ENCODE assay signal across 15 cellular contexts in the genomic region with DNA sequence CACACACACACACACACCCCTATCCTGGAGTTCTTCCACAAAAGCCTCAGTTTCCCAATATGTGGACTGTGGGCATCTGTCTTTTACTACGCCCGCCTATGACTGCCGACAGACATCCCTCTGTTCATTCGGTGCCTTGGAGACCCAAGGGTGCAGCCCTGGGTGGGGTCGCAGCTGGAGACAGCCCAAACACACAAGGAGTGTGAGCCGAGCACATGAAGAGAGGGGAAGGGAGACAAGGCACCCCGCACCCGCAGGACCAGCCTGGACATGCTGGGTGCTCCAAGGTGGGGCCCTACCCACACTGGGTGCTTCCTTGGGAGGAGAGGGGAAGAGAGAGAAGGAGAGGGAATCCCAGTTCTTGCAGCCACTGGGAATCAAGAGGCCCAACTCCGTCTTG. TPM values are rescaled to one million over a fixed set of nuclear protein-coding genes. Genes with fewer than 3 reads are reported as not detected.
DNase-seq lines count a peak whose midpoint lies in the region; ATAC-seq, FAIRE-seq and TF ChIP-seq lines count a peak whose summit lies in the region.
"Had no signal": no experiment of that assay in that cellular context is flagged by ENCODE, and none has a peak within 500 bp of the region (broad histone marks: within the 10 kb centered on the region; RNA-seq: fewer than 3 reads in every experiment).

No MANE protein-coding gene starts in this region.

- H2AFZ ChIP-seq in K562 (ENCODE audit: low read depth, low read length), result peak overlapping the region; percentile 85

- H3K79me2 ChIP-seq in K562 (ENCODE audit: control insufficient read depth, insufficient read depth, low read length), result peaks cover 12% of the 10 kb centered on the region

- peak overlapping the region; percentile 65 for H3K4me3 Mint-ChIP-seq in CD4-positive, alpha-beta T cell
- H3K4me3 Mint-ChIP-seq in naive thymus-derived CD8-positive, alpha-beta T cell, result peak overlapping the region; percentile 24 to 99 (median 96)

- no peaks in the 10 kb centered on the region for H3K27me3 ChIP-seq in CD4-positive, alpha-beta T cell (ENCODE audit: control insufficient read depth, insufficient read depth, low read length)
- H3K27me3 ChIP-seq in K562 (ENCODE audit: control insufficient read depth in 2 of 2, insufficient read depth in 2 of 2, low read length in 2 of 2) (no peaks in the 10 kb centered on the region; a peak in 1 of 5 replicates), pancreas (no peaks in the 10 kb centered on the region)
- H3K27me3 ChIP-seq: left lung had no signal

- H3K9me1 ChIP-seq in K562 (ENCODE audit: control insufficient read depth, insufficient read depth, low read length), result no peaks in the 10 kb centered on the region

- H3K27ac ChIP-seq in CD4-positive, alpha-beta T cell (ENCODE audit: low read depth, low read length), result no peak overlapping the region
- no peak overlapping the region for H3K27ac ChIP-seq in HEK293 (ENCODE audit: extremely low read depth, low read depth, low read length)
- no peak overlapping the region for H3K27ac ChIP-seq in K562 (ENCODE audit: extremely low read depth, low read depth, low read length)
- H3K27ac ChIP-seq in pancreas, result no peak overlapping the region

- no peak overlapping the region for H3K4me3 ChIP-seq in HEK293 (ENCODE audit: low read depth, low read length)
- no peak overlapping the region for H3K4me3 ChIP-seq in K562
- no peak overlapping the region for H3K4me3 ChIP-seq in pancreas

- 83% methylated on average over 9 of the region's 9 CpGs for WGBS in K562 (ENCODE audit: insufficient coverage, low coverage, missing lambda C conversion rate)
- WGBS in pancreas, 2 donors, result 78% methylated on average over 9 of the region's 9 CpGs

- FAIRE-seq in K562 (lab: Jason Lieb, UNC) (no peak), pancreas (lab: Jason Lieb, UNC) (no peak)
- FAIRE-seq: colon had no signal

- H3K36me3 Mint-ChIP-seq in CD4-positive, alpha-beta T cell (ENCODE audit: low read depth), result peaks cover 19% of the 10 kb centered on the region
- H3K36me3 Mint-ChIP-seq in naive thymus-derived CD8-positive, alpha-beta T cell, result peaks cover 0 to 12% (median 0%) of the 10 kb centered on the region in 3 donors

- H3K4me1 ChIP-seq in HEK293 (ENCODE audit: control insufficient read depth, insufficient read depth, low read length), result peaks cover 32% of the 10 kb centered on the region
- H3K4me1 ChIP-seq in K562 (replicated peaks in 1 of 2; ENCODE audit: control insufficient read depth in 2 of 2, insufficient read depth in 2 of 2, low read length in 2 of 2), result peaks cover 10 to 28% of the 10 kb centered on the region in 2 experiments; a peak in 4 of 5 replicates
- H3K4me1 ChIP-seq in pancreas, result peaks cover 0 to 7% (median 7%) of the 10 kb centered on the region in 3 donors

- no peaks in the 10 kb centered on the region for H3K9me3 ChIP-seq in CD4-positive, alpha-beta T cell (ENCODE audit: control insufficient read depth, low read length)
- no peaks in the 10 kb centered on the region for H3K9me3 ChIP-seq in HEK293 (ENCODE audit: control insufficient read depth, insufficient read depth, low read depth, low read length)
- no peaks in the 10 kb centered on the region for H3K9me3 ChIP-seq in K562 (replicated peaks; ENCODE audit: control insufficient read depth, insufficient read depth, low read depth, low read length)
- no peaks in the 10 kb centered on the region for H3K9me3 ChIP-seq in pancreas
- H3K9me3 ChIP-seq: left lung, psoas muscle had no signal

- H3K27ac Mint-ChIP-seq in CD4-positive, alpha-beta T cell, result peak overlapping the region; percentile 96
- H3K27ac Mint-ChIP-seq in naive thymus-derived CD8-positive, alpha-beta T cell, result peak overlapping the region in 9 of 10 donors; percentile 87 to 100 (median 99)

- intact Hi-C loops in CD4-positive, alpha-beta T cell (cut with DNase I, micrococcal nuclease), result no loop called here
- intact Hi-C loops in K562 (cut with micrococcal nuclease), result no loop called here
- intact Hi-C loops in pancreas (cut with DNase I), result no loop called here

- TF ChIP-seq CTCF in CD4-positive, alpha-beta T cell (IDR thresholded peaks at IDR 0.05), result no peak
- TF ChIP-seq CTCF in HEK293 (tag by site-specific recombination; IDR thresholded peaks at IDR 0.05), result no peak
- no peak for TF ChIP-seq CTCF in K562 (IDR thresholded peaks at IDR 0.05 in 2 of 3, conservative IDR thresholded peaks at IDR 0.05 in 1 of 3; ENCODE audit: insufficient read depth in 2 of 3, low read depth in 1 of 3, low read length in 3 of 3)
- no peak for TF ChIP-seq CTCF in pancreas (IDR thresholded peaks at IDR 0.05)

- TF ChIP-seq POLR2A in K562 (conservative IDR thresholded peaks at IDR 0.05), result no peak

- peak overlapping the region in 1 of 2 experiments; percentile 74; a peak in 2 of 4 replicates for H3K9ac ChIP-seq in K562 (ENCODE audit: insufficient read depth in 1 of 2, low read depth in 2 of 2, low read length in 2 of 2)

- TF ChIP-seq EP300 in K562 (IDR thresholded peaks at IDR 0.05; ENCODE audit: low read length), result no peak

- CTCF ChIA-PET in CD4-positive, alpha-beta T cell (lab: Charles Lee), result interaction anchor here (2.7 to 3.1 kb wide), 2 partner anchors 18 to 21 kb away, joined by 11 to 22 read pairs; no protein-coding TSS in a partner anchor
- CTCF ChIA-PET in HEK293 (lab: Yijun Ruan, JAX) (interaction anchor here (1.0 kb wide), 1 partner anchor 129 kb away, joined by 3 read pairs; no protein-coding TSS in a partner anchor), K562 (lab: Yijun Ruan, JAX; ENCODE audit: low intra/inter-chr PET ratio) (no interaction called here)

- no peak for TF ChIP-seq RAD21 in K562 (CRISPR knock-in tag; conservative IDR thresholded peaks at IDR 0.05 in 1 of 2, IDR thresholded peaks at IDR 0.05 in 1 of 2)

- H3K4me1 Mint-ChIP-seq in CD4-positive, alpha-beta T cell (ENCODE audit: low read depth), result peaks cover 48% of the 10 kb centered on the region
- peaks cover 23 to 67% (median 54%) of the 10 kb centered on the region in 4 donors for H3K4me1 Mint-ChIP-seq in naive thymus-derived CD8-positive, alpha-beta T cell

- no peaks in the 10 kb centered on the region for H3K9me3 Mint-ChIP-seq in CD4-positive, alpha-beta T cell
- no peaks in the 10 kb centered on the region for H3K9me3 Mint-ChIP-seq in naive thymus-derived CD8-positive, alpha-beta T cell

- no peak for DNase-seq in CD4-positive, alpha-beta T cell
- DNase-seq in K562 (ENCODE audit: extremely low read depth in 1 of 4, low spot score in 3 of 4) (no peak), pancreas (no peak)
- no peak for DNase-seq in naive thymus-derived CD8-positive, alpha-beta T cell
- DNase-seq: H7; Kasumi-1; left lung; NCI-H2171; psoas muscle; stimulated activated CD4-positive, alpha-beta T cell treated with anti-CD3 and anti-CD28 coated beads, Interleukin-4, amount 100 ng/mL, for 24 hours had no signal

- POLR2A ChIA-PET in CD4-positive, alpha-beta T cell (lab: Charles Lee), result interaction anchor here (1.3 to 4.0 kb wide), 2 partner anchors 19 to 113 kb away, joined by 4 to 27 read pairs; partner anchors contain the start of genes IRGQ and ZNF576
- POLR2A ChIA-PET in HEK293 (lab: Yijun Ruan, JAX) (interaction anchor here (2.9 kb wide), 1 partner anchor 20 kb away, joined by 23 read pairs; the partner anchor contains the start of genes IRGQ and ZNF576), K562 (lab: Yijun Ruan, JAX) (interaction anchor here (0.6 kb wide), 1 partner anchor 189 kb away, joined by 3 read pairs; no protein-coding TSS in a partner anchor)
- POLR2A ChIA-PET in naive thymus-derived CD8-positive, alpha-beta T cell (lab: Charles Lee), result interaction anchor here (4.7 kb wide), 1 partner anchor 19 kb away, joined by 55 read pairs; the partner anchor contains the start of genes IRGQ and ZNF576

- H3K27me3 Mint-ChIP-seq in CD4-positive, alpha-beta T cell, result no peaks in the 10 kb centered on the region
- H3K27me3 Mint-ChIP-seq in naive thymus-derived CD8-positive, alpha-beta T cell, result no peaks in the 10 kb centered on the region

- ATAC-seq in CD4-positive, alpha-beta T cell (ENCODE audit: poor library complexity), result no peak
- ATAC-seq in K562 (no peak), GM18873 (IDR thresholded peaks at IDR 0.05; ENCODE audit: low FRiP score, unreplicated experiment) (no peak), GM21786 (IDR thresholded peaks at IDR 0.05; ENCODE audit: unreplicated experiment) (no peak), pancreas (no peak), HG03159 (IDR thresholded peaks at IDR 0.05; ENCODE audit: unreplicated experiment) (no peak)
- no peak for ATAC-seq in naive thymus-derived CD8-positive, alpha-beta T cell

- no peaks in the 10 kb centered on the region for H4K20me1 ChIP-seq in K562 (replicated peaks; ENCODE audit: control insufficient read depth, insufficient read depth, low read length)

- in situ Hi-C loops in K562 (cut with MboI), result no loop called here

- peaks cover 11 to 24% of the 10 kb centered on the region in 2 experiments for H3K36me3 ChIP-seq in HEK293 (ENCODE audit: control insufficient read depth in 2 of 2, insufficient read depth in 1 of 2, low read length in 2 of 2)
- H3K36me3 ChIP-seq in K562 (ENCODE audit: control insufficient read depth, insufficient read depth, low read length), result peaks cover 8% of the 10 kb centered on the region; the same call in 2 of the 3 replicates
- H3K36me3 ChIP-seq in pancreas, result no peaks in the 10 kb centered on the region

- no peak overlapping the region for H3K4me2 ChIP-seq in K562 (ENCODE audit: insufficient read depth, low read length)

- BruUV-seq in K562 (replicated peaks; lab: Mats Ljungman, UMichigan), result no TSS peak

RNA-seq across cellular contexts. Expression of gene PINLYP, which starts 0.9 kb away (rescaled TPM):
- total RNA-seq in CD4-positive, alpha-beta T cell, result not detected
- 0.30 and 1.1 TPM in 2 replicates for total RNA-seq in K562 (2011; cell fraction: chromatin; rRNA removed; ENCODE audit: low replicate concordance)
- total RNA-seq in K562 (2011; cell fraction: nucleolus; rRNA removed), result 0.66 and 1.0 TPM in 2 replicates
- 0.76 and 0.95 TPM in 2 replicates for total RNA-seq in K562 (2011; cell fraction: nucleoplasm; rRNA removed)
- 1.1 TPM in 2 replicates for total RNA-seq in K562 (2014; rRNA removed)
- total RNA-seq in K562 (2014; rRNA removed; fragmentation: Illumina TruSeq; extraction: Trizol), result 1.1 and 1.7 TPM in 2 replicates
- total RNA-seq in K562 (2015; rRNA removed; fragmentation: Illumina TruSeq; extraction: Trizol), result 2.2 and 2.7 TPM in 2 replicates
- total RNA-seq in K562 (2021), result 1.00 and 2.4 TPM in 2 replicates
- 1.0 and 1.5 TPM in 2 replicates for polyA plus RNA-seq in K562 (2011; rRNA removed)
- polyA plus RNA-seq in K562 (2011; cell fraction: cytosol; rRNA removed), result 0.73 and 1.8 TPM in 2 replicates
- 0.51 and 0.56 TPM in 2 replicates for polyA plus RNA-seq in K562 (2011; cell fraction: nucleus; rRNA removed)
- 3.9 and 4.2 TPM in 2 replicates for polyA plus RNA-seq in K562 (2012)
- polyA plus RNA-seq in K562 (2014; fragmentation: Illumina TruSeq; extraction: Trizol), result 2.8 and 4.7 TPM in 2 replicates
- polyA plus RNA-seq in K562 (2014; fragmentation: Nextera tagmentation; extraction: Ambion mirVana), result 1 to 10 TPM; 4.6 to 6.0 TPM
- polyA plus RNA-seq in K562 (2014; rRNA removed), result 6.7 and 8.0 TPM in 2 replicates
- polyA minus RNA-seq in K562 (2011; rRNA and poly(A)+ RNA removed), result 0.11 and 0.24 TPM in 2 replicates
- polyA minus RNA-seq in K562 (2011; cell fraction: cytosol; rRNA and poly(A)+ RNA removed), result not detected in 2 replicates
- 0.67 TPM in 1 of 2 replicates, not detected in the other for polyA minus RNA-seq in K562 (2011; cell fraction: nucleus; rRNA and poly(A)+ RNA removed)
- total RNA-seq in naive thymus-derived CD8-positive, alpha-beta T cell, result 1 to 10 TPM; 2.5 to 2.7 TPM
- polyA plus RNA-seq in naive thymus-derived CD8-positive, alpha-beta T cell, result 1 to 10 TPM in 2 of 3 donors, under 1 TPM in 1; 0.68 to 2.3 (median 1.7) TPM
- total RNA-seq in pancreas, result 1 to 10 TPM in 2 of 6 donors, under 1 TPM in 4; 0.51 to 1.5 (median 0.60) TPM
- 1 to 10 TPM; 5.2 to 7.2 TPM for polyA plus RNA-seq in pancreas

RNA-seq across cellular contexts. Expression of gene XRCC1, which starts 1.2 kb away (rescaled TPM):
- 10 to 100 TPM; 25.1 to 26.2 TPM for total RNA-seq in CD4-positive, alpha-beta T cell
- 25.5 and 58.8 TPM in 2 replicates for total RNA-seq in K562 (2011; cell fraction: chromatin; rRNA removed; ENCODE audit: low replicate concordance)
- total RNA-seq in K562 (2011; cell fraction: nucleolus; rRNA removed), result 39.7 and 51.4 TPM in 2 replicates
- total RNA-seq in K562 (2011; cell fraction: nucleoplasm; rRNA removed), result 27.4 and 37.4 TPM in 2 replicates
- total RNA-seq in K562 (2014; rRNA removed) (31.5 and 40.2 TPM in 2 replicates), K562 (2014; rRNA removed; fragmentation: Illumina TruSeq; extraction: Trizol) (10.4 and 13.7 TPM in 2 replicates), K562 (2015; rRNA removed; fragmentation: Illumina TruSeq; extraction: Trizol) (24.4 and 24.9 TPM in 2 replicates), K562 (2021) (24.9 and 27.9 TPM in 2 replicates), pancreas (10 to 100 TPM in 5 of 6 donors, 1 to 10 TPM in 1; 9.3 to 13.5 (median 12.0) TPM)
- polyA plus RNA-seq in K562 (2011; rRNA removed) (21.8 and 23.3 TPM in 2 replicates), K562 (2014; fragmentation: Illumina TruSeq; extraction: Trizol) (36.9 and 37.0 TPM in 2 replicates), K562 (2014; fragmentation: Nextera tagmentation; extraction: Ambion mirVana) (1 to 10 TPM; 1.5 to 5.2 TPM), K562 (2014; rRNA removed) (33.8 and 34.9 TPM in 2 replicates), pancreas (10 to 100 TPM; 15.0 to 19.3 TPM)
- polyA plus RNA-seq in K562 (2011; cell fraction: cytosol; rRNA removed), result 24.3 and 42.9 TPM in 2 replicates
- 24.5 and 33.4 TPM in 2 replicates for polyA plus RNA-seq in K562 (2011; cell fraction: nucleus; rRNA removed)
- polyA plus RNA-seq in K562 (2012), result 32.0 and 53.8 TPM in 2 replicates
- polyA minus RNA-seq in K562 (2011; rRNA and poly(A)+ RNA removed), result 15.2 and 24.9 TPM in 2 replicates
- polyA minus RNA-seq in K562 (2011; cell fraction: cytosol; rRNA and poly(A)+ RNA removed), result 20.2 and 26.3 TPM in 2 replicates
- polyA minus RNA-seq in K562 (2011; cell fraction: nucleus; rRNA and poly(A)+ RNA removed), result 17.1 and 18.3 TPM in 2 replicates
- total RNA-seq in naive thymus-derived CD8-positive, alpha-beta T cell, result 10 to 100 TPM; 38.2 to 39.0 TPM
- polyA plus RNA-seq in naive thymus-derived CD8-positive, alpha-beta T cell, result 10 to 100 TPM; 16.8 to 34.6 (median 33.7) TPM

RNA-seq across cellular contexts. Expression of gene IRGQ, which starts 19.5 kb away (rescaled TPM):
- total RNA-seq in CD4-positive, alpha-beta T cell, result 10 to 100 TPM; 28.9 to 29.8 TPM
- 18.5 and 25.1 TPM in 2 replicates for total RNA-seq in K562 (2011; cell fraction: chromatin; rRNA removed; ENCODE audit: low replicate concordance)
- 14.3 and 16.3 TPM in 2 replicates for total RNA-seq in K562 (2011; cell fraction: nucleolus; rRNA removed)
- total RNA-seq in K562 (2011; cell fraction: nucleoplasm; rRNA removed), result 23.6 and 35.4 TPM in 2 replicates
- total RNA-seq in K562 (2014; rRNA removed), result 5.3 and 7.3 TPM in 2 replicates
- total RNA-seq in K562 (2014; rRNA removed; fragmentation: Illumina TruSeq; extraction: Trizol), result 8.8 and 9.6 TPM in 2 replicates
- total RNA-seq in K562 (2015; rRNA removed; fragmentation: Illumina TruSeq; extraction: Trizol), result 7.8 and 7.9 TPM in 2 replicates
- 16.8 and 19.2 TPM in 2 replicates for total RNA-seq in K562 (2021)
- polyA plus RNA-seq in K562 (2011; rRNA removed), result 8.3 and 11.2 TPM in 2 replicates
- polyA plus RNA-seq in K562 (2011; cell fraction: cytosol; rRNA removed), result 6.4 and 14.2 TPM in 2 replicates
- polyA plus RNA-seq in K562 (2011; cell fraction: nucleus; rRNA removed), result 7.0 and 10.7 TPM in 2 replicates
- 2.1 and 2.5 TPM in 2 replicates for polyA plus RNA-seq in K562 (2012)
- 3.4 and 5.1 TPM in 2 replicates for polyA plus RNA-seq in K562 (2014; fragmentation: Illumina TruSeq; extraction: Trizol)
- polyA plus RNA-seq in K562 (2014; fragmentation: Nextera tagmentation; extraction: Ambion mirVana), result 10 to 100 TPM in 1 of 2 experiments, 1 to 10 TPM in 1; 3.5 to 11.2 TPM
- 6.2 and 6.6 TPM in 2 replicates for polyA plus RNA-seq in K562 (2014; rRNA removed)
- 13.0 and 15.6 TPM in 2 replicates for polyA minus RNA-seq in K562 (2011; rRNA and poly(A)+ RNA removed)
- polyA minus RNA-seq in K562 (2011; cell fraction: cytosol; rRNA and poly(A)+ RNA removed), result 8.6 and 11.0 TPM in 2 replicates
- polyA minus RNA-seq in K562 (2011; cell fraction: nucleus; rRNA and poly(A)+ RNA removed), result 2.2 and 3.3 TPM in 2 replicates
- 10 to 100 TPM; 14.9 to 15.7 TPM for total RNA-seq in naive thymus-derived CD8-positive, alpha-beta T cell
- polyA plus RNA-seq in naive thymus-derived CD8-positive, alpha-beta T cell, result 1 to 10 TPM in 1 of 3 donors, under 1 TPM in 2; 0.37 to 1.1 (median 0.82) TPM
- total RNA-seq in pancreas, result 10 to 100 TPM in 3 of 6 donors, 1 to 10 TPM in 3; 8.2 to 14.7 (median 11.0) TPM
- polyA plus RNA-seq in pancreas, result 1 to 10 TPM; 4.3 to 6.1 TPM

RNA-seq across cellular contexts. Expression of gene ZNF576, which starts 19.9 kb away (rescaled TPM):
- 1 to 10 TPM; 4.1 to 4.8 TPM for total RNA-seq in CD4-positive, alpha-beta T cell
- total RNA-seq in K562 (2011; cell fraction: chromatin; rRNA removed; ENCODE audit: low replicate concordance), result 16.8 and 39.5 TPM in 2 replicates
- 33.8 and 38.9 TPM in 2 replicates for total RNA-seq in K562 (2011; cell fraction: nucleolus; rRNA removed)
- 35.0 and 41.2 TPM in 2 replicates for total RNA-seq in K562 (2011; cell fraction: nucleoplasm; rRNA removed)
- total RNA-seq in K562 (2014; rRNA removed), result 7.1 and 16.2 TPM in 2 replicates
- total RNA-seq in K562 (2014; rRNA removed; fragmentation: Illumina TruSeq; extraction: Trizol), result 5.6 and 6.8 TPM in 2 replicates
- 8.8 and 9.9 TPM in 2 replicates for total RNA-seq in K562 (2015; rRNA removed; fragmentation: Illumina TruSeq; extraction: Trizol)
- 14.2 and 18.2 TPM in 2 replicates for total RNA-seq in K562 (2021)
- 7.3 and 9.7 TPM in 2 replicates for polyA plus RNA-seq in K562 (2011; rRNA removed)
- 14.2 and 34.8 TPM in 2 replicates for polyA plus RNA-seq in K562 (2011; cell fraction: cytosol; rRNA removed)
- 10.6 and 13.3 TPM in 2 replicates for polyA plus RNA-seq in K562 (2011; cell fraction: nucleus; rRNA removed)
- polyA plus RNA-seq in K562 (2012), result 12.8 and 12.9 TPM in 2 replicates
- polyA plus RNA-seq in K562 (2014; fragmentation: Illumina TruSeq; extraction: Trizol), result 12.5 and 12.7 TPM in 2 replicates
- polyA plus RNA-seq in K562 (2014; fragmentation: Nextera tagmentation; extraction: Ambion mirVana), result 10 to 100 TPM; 12.2 to 18.2 TPM
- 12.8 and 17.4 TPM in 2 replicates for polyA plus RNA-seq in K562 (2014; rRNA removed)
- 6.4 and 8.1 TPM in 2 replicates for polyA minus RNA-seq in K562 (2011; rRNA and poly(A)+ RNA removed)
- 5.5 and 6.7 TPM in 2 replicates for polyA minus RNA-seq in K562 (2011; cell fraction: cytosol; rRNA and poly(A)+ RNA removed)
- 12.8 and 16.1 TPM in 2 replicates for polyA minus RNA-seq in K562 (2011; cell fraction: nucleus; rRNA and poly(A)+ RNA removed)
- 10 to 100 TPM; 17.1 to 17.8 TPM for total RNA-seq in naive thymus-derived CD8-positive, alpha-beta T cell
- 10 to 100 TPM in 1 of 3 donors, 1 to 10 TPM in 2; 6.2 to 10.4 (median 9.3) TPM for polyA plus RNA-seq in naive thymus-derived CD8-positive, alpha-beta T cell
- total RNA-seq in pancreas, result 1 to 10 TPM; 5.2 to 8.6 (median 6.2) TPM
- 1 to 10 TPM; 7.5 to 8.4 TPM for polyA plus RNA-seq in pancreas

RNA-seq across cellular contexts. Expression of gene SRRM5, which starts 35.4 kb away (rescaled TPM):
- total RNA-seq in CD4-positive, alpha-beta T cell, result under 1 TPM; 0.25 to 0.56 TPM
- 1.0 and 1.2 TPM in 2 replicates for total RNA-seq in K562 (2011; cell fraction: chromatin; rRNA removed; ENCODE audit: low replicate concordance)
- total RNA-seq in K562 (2011; cell fraction: nucleolus; rRNA removed), result 0.33 TPM in 1 of 2 replicates, not detected in the other
- 0.23 and 0.29 TPM in 2 replicates for total RNA-seq in K562 (2011; cell fraction: nucleoplasm; rRNA removed)
- total RNA-seq in K562 (2014; rRNA removed) (0.08 and 0.09 TPM in 2 replicates), K562 (2014; rRNA removed; fragmentation: Illumina TruSeq; extraction: Trizol) (0.13 and 0.25 TPM in 2 replicates), K562 (2015; rRNA removed; fragmentation: Illumina TruSeq; extraction: Trizol) (0.08 and 0.18 TPM in 2 replicates), K562 (2021) (0.11 and 0.18 TPM in 2 replicates), pancreas (under 1 TPM in 4 of 6 donors, not detected in 2; 0.06 to 0.28 (median 0.22) TPM)
- polyA plus RNA-seq in K562 (2011; rRNA removed) (0.10 and 0.18 TPM in 2 replicates), K562 (2014; fragmentation: Illumina TruSeq; extraction: Trizol) (0.43 and 0.45 TPM in 2 replicates), K562 (2014; fragmentation: Nextera tagmentation; extraction: Ambion mirVana) (not detected), K562 (2014; rRNA removed) (0.25 and 0.36 TPM in 2 replicates), pancreas (1 to 10 TPM in 1 of 2 donors, under 1 TPM in 1; 0.87 to 1.3 TPM)
- 0.01 and 0.03 TPM in 2 replicates for polyA plus RNA-seq in K562 (2011; cell fraction: cytosol; rRNA removed)
- 0.29 and 0.67 TPM in 2 replicates for polyA plus RNA-seq in K562 (2011; cell fraction: nucleus; rRNA removed)
- polyA plus RNA-seq in K562 (2012), result 0.26 and 0.37 TPM in 2 replicates
- 0.12 TPM in 1 of 2 replicates, not detected in the other for polyA minus RNA-seq in K562 (2011; rRNA and poly(A)+ RNA removed)
- not detected in 2 replicates for polyA minus RNA-seq in K562 (2011; cell fraction: cytosol; rRNA and poly(A)+ RNA removed)
- polyA minus RNA-seq in K562 (2011; cell fraction: nucleus; rRNA and poly(A)+ RNA removed), result 0.22 TPM in 1 of 2 replicates, not detected in the other
- total RNA-seq in naive thymus-derived CD8-positive, alpha-beta T cell, result 1 to 10 TPM; 1.4 TPM
- under 1 TPM in 2 of 3 donors, not detected in 1; 0.08 to 0.94 TPM for polyA plus RNA-seq in naive thymus-derived CD8-positive, alpha-beta T cell
